Comparison of ENCODE assay signal across 30 cellular contexts in genomic region chr17:71803656-71804284, GRCh38.
"Had no signal": no experiment of that assay in that cellular context is flagged by ENCODE, and none has a peak within 500 bp of the region (broad histone marks: within the 10 kb centered on the region; RNA-seq: fewer than 3 reads in every experiment).

No MANE protein-coding gene starts in this region.

- H3K27me3 ChIP-seq: colonic mucosa, gastrocnemius medialis had no signal

- H3K9me3 Mint-ChIP-seq: endodermal cell had no signal

- H3K27ac Mint-ChIP-seq: dendritic cell treated with granulocyte-macrophage colony-stimulating factor and Interleukin-4, amounts not matched to agents 40 ng/mL and 50 ng/mL, for 4 days; effector memory CD8-positive, alpha-beta T cell; endodermal cell; immature natural killer cell; mesothelial cell of epicardium; naive B cell had no signal

- ATAC-seq: effector memory CD8-positive, alpha-beta T cell; esophagus mucosa; gastrocnemius medialis; heart right ventricle; left colon; left lobe of liver; lower lobe of right lung; mucosa of descending colon had no signal

- FAIRE-seq: endometrium, kidney had no signal

- DNase-seq: colonic mucosa; cortex of kidney; effector CD8-positive, alpha-beta T cell; effector memory CD8-positive, alpha-beta T cell; endodermal cell; erythroblast; esophagus squamous epithelium; foreskin fibroblast; foreskin melanocyte; gastrocnemius medialis; glutamatergic neuron; head of caudate nucleus; heart right ventricle; hippocampal formation; immature natural killer cell; islet precursor cell; kidney; kidney glomerular epithelial cell; left colon; left ventricle myocardium inferior; lower lobe of right lung; mesenchymal stem cell; mucosa of descending colon; naive B cell had no signal

- H3K27me3 Mint-ChIP-seq: dendritic cell treated with granulocyte-macrophage colony-stimulating factor and Interleukin-4, amounts not matched to agents 40 ng/mL and 50 ng/mL, for 4 days; effector memory CD8-positive, alpha-beta T cell; naive B cell had no signal

- H3K4me1 Mint-ChIP-seq: endodermal cell, immature natural killer cell, naive B cell had no signal

- H3K4me3 ChIP-seq: colonic mucosa, esophagus squamous epithelium, gastrocnemius medialis, heart right ventricle, left ventricle myocardium inferior, lower lobe of right lung, mucosa of descending colon had no signal

- H3K9me3 ChIP-seq: colonic mucosa, esophagus squamous epithelium, gastrocnemius medialis, heart right ventricle, left ventricle myocardium inferior, lower lobe of right lung, mucosa of descending colon had no signal

- H3K4me1 ChIP-seq: colonic mucosa, esophagus squamous epithelium, gastrocnemius medialis, heart right ventricle, left ventricle myocardium inferior, lower lobe of right lung had no signal

- H3K27ac ChIP-seq: colonic mucosa, epithelial cell of prostate, esophagus squamous epithelium, gastrocnemius medialis, heart right ventricle, left ventricle myocardium inferior, lower lobe of right lung had no signal

- H3K36me3 Mint-ChIP-seq: mesothelial cell of epicardium, naive B cell had no signal

- H3K4me3 Mint-ChIP-seq: dendritic cell treated with granulocyte-macrophage colony-stimulating factor and Interleukin-4, amounts not matched to agents 40 ng/mL and 50 ng/mL, for 4 days; effector memory CD8-positive, alpha-beta T cell; endodermal cell; immature natural killer cell; mesothelial cell of epicardium; naive B cell had no signal

- H3K36me3 ChIP-seq: colonic mucosa, esophagus squamous epithelium, gastrocnemius medialis, heart right ventricle, left ventricle myocardium inferior, lower lobe of right lung had no signal
